Comparison of ENCODE assay signal across 1 cellular context in genomic region chr5:82467006-82467561, GRCh38.
TF ChIP-seq lines count a peak whose summit lies in the region.

No MANE protein-coding gene starts in this region.

TF ChIP-seq in WTC11, 78 proteins besides CTCF, POLR2A, EP300 and RAD21 (continued from another document):
- TF ChIP-seq PRDM15 (CRISPR knock-in tag; IDR thresholded peaks at IDR 0.05) (no peak), ZNF425 (CRISPR knock-in tag; conservative IDR thresholded peaks at IDR 0.05) (no peak), GRHL2 (CRISPR knock-in tag; IDR thresholded peaks at IDR 0.05; ENCODE audit: insufficient replicate concordance, severe bottlenecking) (no peak)
